In genomic region chr17:65477600-65477999, GRCh38 we compare ENCODE assay signal across 1 cellular context.
TF ChIP-seq lines count a peak whose summit lies in the region.

No MANE protein-coding gene starts in this region.

TF ChIP-seq in HepG2, 621 proteins besides CTCF, POLR2A, EP300 and RAD21 (continued from another document):
- TF ChIP-seq, protein P1, sequence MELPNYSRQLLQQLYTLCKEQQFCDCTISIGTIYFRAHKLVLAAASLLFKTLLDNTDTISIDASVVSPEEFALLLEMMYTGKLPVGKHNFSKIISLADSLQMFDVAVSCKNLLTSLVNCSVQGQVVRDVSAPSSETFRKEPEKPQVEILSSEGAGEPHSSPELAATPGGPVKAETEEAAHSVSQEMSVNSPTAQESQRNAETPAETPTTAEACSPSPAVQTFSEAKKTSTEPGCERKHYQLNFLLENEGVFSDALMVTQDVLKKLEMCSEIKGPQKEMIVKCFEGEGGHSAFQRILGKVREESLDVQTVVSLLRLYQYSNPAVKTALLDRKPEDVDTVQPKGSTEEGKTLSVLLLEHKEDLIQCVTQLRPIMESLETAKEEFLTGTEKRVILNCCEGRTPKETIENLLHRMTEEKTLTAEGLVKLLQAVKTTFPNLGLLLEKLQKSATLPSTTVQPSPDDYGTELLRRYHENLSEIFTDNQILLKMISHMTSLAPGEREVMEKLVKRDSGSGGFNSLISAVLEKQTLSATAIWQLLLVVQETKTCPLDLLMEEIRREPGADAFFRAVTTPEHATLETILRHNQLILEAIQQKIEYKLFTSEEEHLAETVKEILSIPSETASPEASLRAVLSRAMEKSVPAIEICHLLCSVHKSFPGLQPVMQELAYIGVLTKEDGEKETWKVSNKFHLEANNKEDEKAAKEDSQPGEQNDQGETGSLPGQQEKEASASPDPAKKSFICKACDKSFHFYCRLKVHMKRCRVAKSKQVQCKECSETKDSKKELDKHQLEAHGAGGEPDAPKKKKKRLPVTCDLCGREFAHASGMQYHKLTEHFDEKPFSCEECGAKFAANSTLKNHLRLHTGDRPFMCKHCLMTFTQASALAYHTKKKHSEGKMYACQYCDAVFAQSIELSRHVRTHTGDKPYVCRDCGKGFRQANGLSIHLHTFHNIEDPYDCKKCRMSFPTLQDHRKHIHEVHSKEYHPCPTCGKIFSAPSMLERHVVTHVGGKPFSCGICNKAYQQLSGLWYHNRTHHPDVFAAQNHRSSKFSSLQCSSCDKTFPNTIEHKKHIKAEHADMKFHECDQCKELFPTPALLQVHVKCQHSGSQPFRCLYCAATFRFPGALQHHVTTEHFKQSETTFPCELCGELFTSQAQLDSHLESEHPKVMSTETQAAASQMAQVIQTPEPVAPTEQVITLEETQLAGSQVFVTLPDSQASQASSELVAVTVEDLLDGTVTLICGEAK (IDR thresholded peaks at IDR 0.05): 0 out of 2 replicates have a peak, but pooled peaks have one; percentile 2
- TF ChIP-seq, protein P1 (CRISPR knock-in tag; IDR thresholded peaks at IDR 0.05): no peak
- TF ChIP-seq LCORL (IDR thresholded peaks at IDR 0.05) (peak; percentile 65; the same call in 1 of the 2 replicates), LCORL (CRISPR knock-in tag; IDR thresholded peaks at IDR 0.05) (no peak)
